ENCODE assay signal across 22 cellular contexts in the genomic region with DNA sequence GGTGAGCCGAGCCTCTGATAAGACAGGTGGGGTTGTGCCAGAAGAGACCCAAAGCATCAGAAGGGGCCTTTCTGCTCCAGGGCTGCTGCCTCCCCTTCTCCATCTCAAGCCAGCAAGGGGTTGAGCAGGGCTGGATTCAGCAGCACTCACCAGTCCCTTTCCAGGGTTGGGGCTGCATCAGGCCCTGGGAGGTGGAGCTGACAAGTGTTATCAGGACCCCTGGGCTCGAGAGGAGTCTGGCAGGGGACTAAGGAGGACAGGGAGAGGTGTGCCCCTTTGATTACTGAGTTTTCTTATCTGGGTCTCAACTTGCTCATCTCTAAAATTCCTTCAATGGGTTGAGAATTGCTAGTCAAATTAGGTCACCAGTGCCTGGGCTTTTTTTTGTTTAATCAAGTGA.
"Had no signal": no experiment of that assay in that cellular context is flagged by ENCODE, and none has a peak within 500 bp of the region (broad histone marks: within the 10 kb centered on the region; RNA-seq: fewer than 3 reads in every experiment).

No MANE protein-coding gene starts in this region.

- H3K27me3 Mint-ChIP-seq: naive B cell had no signal

- H3K27me3 ChIP-seq: dorsolateral prefrontal cortex, esophagus squamous epithelium, gastrocnemius medialis, heart right ventricle, left lung had no signal

- H3K36me3 ChIP-seq: esophagus squamous epithelium, gastrocnemius medialis, left lung, lower lobe of right lung had no signal

- H3K4me1 ChIP-seq: gastrocnemius medialis, left lung, lower lobe of right lung had no signal

- ATAC-seq: esophagus mucosa, gastrocnemius medialis, heart right ventricle, left cardiac atrium, left lung, left ventricle myocardium superior, lower lobe of right lung, mucosa of descending colon had no signal

- H3K4me3 ChIP-seq: coronary artery, dorsolateral prefrontal cortex, esophagus squamous epithelium, gastrocnemius medialis, heart right ventricle, left lung, lower lobe of right lung, mucosa of descending colon had no signal

- H3K27ac Mint-ChIP-seq: mesothelial cell of epicardium had no signal

- DNase-seq: dermis blood vessel endothelial cell; dorsolateral prefrontal cortex; effector CD4-positive, alpha-beta T cell; effector memory CD4-positive, alpha-beta T cell; erythroblast; esophagus squamous epithelium; foreskin fibroblast; foreskin melanocyte; gastrocnemius medialis; glutamatergic neuron; heart right ventricle; hippocampal formation; left cardiac atrium; left lung; left ventricle myocardium superior; lower lobe of right lung; mucosa of descending colon; naive B cell had no signal

- H3K4me3 Mint-ChIP-seq: mesothelial cell of epicardium had no signal

- H3K9me3 ChIP-seq: esophagus squamous epithelium, gastrocnemius medialis, lower lobe of right lung, mucosa of descending colon had no signal

- H3K27ac ChIP-seq: coronary artery, epithelial cell of prostate, esophagus squamous epithelium, gastrocnemius medialis, heart right ventricle, left lung, lower lobe of right lung had no signal
